ENCODE assay signal across 8 cellular contexts in the genomic region with DNA sequence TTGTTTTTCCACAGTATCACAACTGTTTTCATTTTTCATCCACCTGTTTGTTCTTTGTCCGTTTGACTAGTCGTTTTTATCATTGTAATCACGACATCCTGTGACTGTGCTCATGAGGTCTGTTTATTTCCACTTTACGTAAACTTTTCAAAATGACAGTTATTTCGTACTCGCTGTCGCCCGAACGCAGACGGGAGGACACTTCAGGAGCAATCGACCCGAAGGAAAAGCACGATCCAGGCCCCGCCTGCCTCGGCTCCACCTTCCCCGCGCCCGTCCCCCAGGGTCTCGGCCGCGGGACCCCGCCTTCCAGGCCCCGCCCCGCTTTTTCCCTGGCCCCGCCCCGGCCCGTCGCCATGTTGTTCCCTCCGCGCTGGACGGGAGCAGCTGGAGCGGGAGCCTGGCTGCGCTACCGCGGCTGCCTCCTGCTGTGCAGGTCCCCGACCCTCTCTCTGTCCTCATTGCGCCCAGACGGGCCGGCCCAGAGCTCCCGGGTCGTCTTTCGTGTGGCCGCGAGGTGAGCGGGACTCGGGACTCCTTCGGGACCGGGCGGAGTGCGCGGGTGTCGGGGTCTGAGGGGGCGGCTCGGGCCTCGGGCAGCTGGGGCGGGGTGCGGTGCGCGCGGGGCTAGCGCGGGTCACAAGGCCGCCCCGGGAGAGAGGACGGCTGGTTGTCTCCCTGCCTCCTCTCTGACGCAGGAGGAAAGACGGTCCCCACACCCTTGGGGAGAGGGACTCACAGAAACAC.
DNase-seq lines count a peak whose midpoint lies in the region; ATAC-seq and TF ChIP-seq lines count a peak whose summit lies in the region.

A gene with protein sequence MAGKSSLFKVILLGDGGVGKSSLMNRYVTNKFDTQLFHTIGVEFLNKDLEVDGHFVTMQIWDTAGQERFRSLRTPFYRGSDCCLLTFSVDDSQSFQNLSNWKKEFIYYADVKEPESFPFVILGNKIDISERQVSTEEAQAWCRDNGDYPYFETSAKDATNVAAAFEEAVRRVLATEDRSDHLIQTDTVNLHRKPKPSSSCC (plus strand): TSS at position 357 of the 747 bp plus-strand sequence. CDS start 19,619 bp downstream, outside the sequence.

- peak within 1 kb of the TSS; percentile 90 for H3K27ac ChIP-seq in HUES6 (ENCODE audit: low read depth, low read length)
- H3K27ac ChIP-seq in muscle layer of colon (ENCODE audit: low read depth, low read length): peak within 1 kb of the TSS; percentile 62

- peak; percentile 42 for DNase-seq in COR-L47 (lab: John Stamatoyannopoulos, UW)
- peak; percentile 87 for DNase-seq in OCI-M1 (lab: John Stamatoyannopoulos, UW)
- DNase-seq in activated T-cell treated with anti-CD3 and anti-CD28 coated beads, Interleukin-2, amount 50 U/mL, for 1 hour: peak; percentile 87
- peak; percentile 78 to 84 for DNase-seq in erythroblast (lab: John Stamatoyannopoulos, UW)
- DNase-seq in stimulated activated CD8-positive, alpha-beta memory T cell treated with anti-CD3 and anti-CD28 coated beads, Interleukin-7, amount 100 ng/mL, for 24 hours (ENCODE audit: low read depth): peak; percentile 55

- H3K4me3 ChIP-seq in HUES6 (ENCODE audit: low read depth, low read length) (peak within 1 kb of the TSS; percentile 94), muscle layer of colon (ENCODE audit: low read depth in 1 of 2, low read length in 2 of 2) (peak within 1 kb of the TSS; percentile 38 to 66)

- H3K27me3 ChIP-seq in HUES6 (ENCODE audit: control insufficient read depth, insufficient read depth, low read length): peaks cover 19% of the 10 kb centered on the region
- H3K27me3 ChIP-seq in muscle layer of colon (ENCODE audit: control insufficient read depth in 1 of 2, insufficient read depth in 2 of 2, low read length in 2 of 2): peaks cover 10% of the 10 kb centered on the region in 2 donors

- H3K9ac ChIP-seq in HUES6 (ENCODE audit: low read length): peak within 1 kb of the TSS; percentile 87
- peak within 1 kb of the TSS; percentile 55 for H3K9ac ChIP-seq in muscle layer of colon (ENCODE audit: low read length)

- H3K9me3 ChIP-seq in HUES6 (ENCODE audit: control insufficient read depth, insufficient read depth, low read depth, low read length): no peaks in the 10 kb centered on the region
- H3K9me3 ChIP-seq in muscle layer of colon (ENCODE audit: low read length): no peaks in the 10 kb centered on the region

- TF ChIP-seq POLR2A in erythroblast (IDR thresholded peaks at IDR 0.05; ENCODE audit: low read length): peak; percentile 52

- peaks cover 29% of the 10 kb centered on the region for H3K4me1 ChIP-seq in HUES6 (ENCODE audit: control insufficient read depth, insufficient read depth, low read length)
- peaks cover 16% of the 10 kb centered on the region for H3K4me1 ChIP-seq in muscle layer of colon (ENCODE audit: insufficient read depth, low read length)

- H3K36me3 ChIP-seq in HUES6 (ENCODE audit: control insufficient read depth, insufficient read depth, low read length): no peaks in the 10 kb centered on the region
- H3K36me3 ChIP-seq in muscle layer of colon (ENCODE audit: insufficient read depth, low read length): no peaks in the 10 kb centered on the region

- ATAC-seq in GM21367 (IDR thresholded peaks at IDR 0.05; ENCODE audit: unreplicated experiment): peak; percentile 62

Comparison
In these comparisons a context has a peak if more than half of its experiments do, and no peak if none do; other contexts are left out.
1. Peak in every context shown above with its lines: DNase-seq, ATAC-seq, H3K4me3 ChIP-seq and H3K27ac ChIP-seq.